Comparison of ENCODE assay signal across 19 cellular contexts in genomic region chr14:89746135-89746534, GRCh38.
DNase-seq lines count a peak whose midpoint lies in the region; ATAC-seq and TF ChIP-seq lines count a peak whose summit lies in the region.
"Had no signal": no experiment of that assay in that cellular context is flagged by ENCODE, and none has a peak within 500 bp of the region (broad histone marks: within the 10 kb centered on the region; RNA-seq: fewer than 3 reads in every experiment).

No MANE protein-coding gene starts in this region.

- no peaks in the 10 kb centered on the region for H3K36me3 ChIP-seq in liver (ENCODE audit: control insufficient read depth in 4 of 4, insufficient read depth in 3 of 4, low read depth in 1 of 4, low read length in 3 of 4)
- H3K36me3 ChIP-seq: BLaER1 had no signal

- H3K27ac ChIP-seq in liver (ENCODE audit: low read depth in 1 of 2, low read length in 2 of 2), result no peak overlapping the region
- H3K27ac ChIP-seq: BLaER1, C4-2B, GM23248 had no signal

- intact Hi-C loops in activated CD4-positive, alpha-beta T cell treated with anti-CD3 and anti-CD28 coated beads, Interleukin-2, amount 10 ng/mL, durations not matched to agents 24 days and 14 days (cut with micrococcal nuclease), result no loop called here
- intact Hi-C loops in cardiac septum (cut with DNase I), result no loop called here

- no peaks in the 10 kb centered on the region for H3K27me3 Mint-ChIP-seq in activated CD4-positive, alpha-beta T cell treated with anti-CD3 and anti-CD28 coated beads, Interleukin-2, amount 10 ng/mL, durations not matched to agents 24 days and 14 days
- no peaks in the 10 kb centered on the region for H3K27me3 Mint-ChIP-seq in neural crest cell (ENCODE audit: low read depth)
- peaks cover 0 to 3% (median 2%) of the 10 kb centered on the region in 3 donors for H3K27me3 Mint-ChIP-seq in immature natural killer cell (ENCODE audit: low read depth in 3 of 3)
- H3K27me3 Mint-ChIP-seq: B cell; CD4-positive, CD25-positive, alpha-beta regulatory T cell had no signal

- TF ChIP-seq RAD21 in liver (IDR thresholded peaks at IDR 0.05), result peak; percentile 27 to 44

- H3K4me3 ChIP-seq in liver (ENCODE audit: low read depth in 1 of 3, low read length in 3 of 3), result no peak overlapping the region
- H3K4me3 ChIP-seq: BLaER1, GM23248 had no signal

- no peaks in the 10 kb centered on the region for H3K9me3 ChIP-seq in liver (ENCODE audit: control insufficient read depth in 4 of 4, low read length in 3 of 4)
- H3K9me3 ChIP-seq: Caco-2 had no signal

- ATAC-seq in HG02938 (IDR thresholded peaks at IDR 0.05; ENCODE audit: unreplicated experiment), result no peak
- no peak for ATAC-seq in HG03469 (IDR thresholded peaks at IDR 0.05; ENCODE audit: unreplicated experiment)
- ATAC-seq: CD8-positive, alpha-beta T cell had no signal

- no peak overlapping the region for H3K9ac ChIP-seq in liver (ENCODE audit: low read depth in 1 of 2, low read length in 2 of 2)
- H3K9ac ChIP-seq: BLaER1, GM23248 had no signal

- WGBS in liver, result 39% methylated on average over 7 of the region's 7 CpGs

- peak overlapping the region; percentile 12 for H3K27ac Mint-ChIP-seq in activated CD4-positive, alpha-beta T cell treated with anti-CD3 and anti-CD28 coated beads, Interleukin-2, amount 10 ng/mL, durations not matched to agents 24 days and 14 days
- H3K27ac Mint-ChIP-seq in neural crest cell (ENCODE audit: unreplicated experiment) (peak overlapping the region; percentile 38), immature natural killer cell (no peak overlapping the region)
- H3K27ac Mint-ChIP-seq: B cell; CD4-positive, CD25-positive, alpha-beta regulatory T cell; CD8-positive, alpha-beta T cell had no signal

- peaks cover 8% of the 10 kb centered on the region for H3K36me3 Mint-ChIP-seq in activated CD4-positive, alpha-beta T cell treated with anti-CD3 and anti-CD28 coated beads, Interleukin-2, amount 10 ng/mL, durations not matched to agents 24 days and 14 days (ENCODE audit: low read depth)
- H3K36me3 Mint-ChIP-seq in neural crest cell (ENCODE audit: low read depth) (peaks cover 8% of the 10 kb centered on the region), immature natural killer cell (peaks cover 0 to 17% (median 11%) of the 10 kb centered on the region in 3 donors)
- H3K36me3 Mint-ChIP-seq: CD4-positive, CD25-positive, alpha-beta regulatory T cell; CD8-positive, alpha-beta T cell had no signal

- TF ChIP-seq CTCF in liver (IDR thresholded peaks at IDR 0.05; ENCODE audit: low read depth, low read length, missing input control), result no peak
- TF ChIP-seq CTCF in neural crest cell (conservative IDR thresholded peaks at IDR 0.05), result no peak

- DNase-seq in activated CD4-positive, alpha-beta T cell treated with anti-CD3 and anti-CD28 coated beads, Interleukin-2, amount 10 ng/mL, durations not matched to agents 24 days and 14 days, result no peak
- DNase-seq in activated CD4-positive, alpha-beta T cell treated with anti-CD3 and anti-CD28 coated beads for 48 hours, result no peak
- DNase-seq in neural crest cell (ENCODE audit: low read depth, low spot score), result no peak
- no peak for DNase-seq in immature natural killer cell
- DNase-seq in cardiac septum (ENCODE audit: low spot score), result no peak
- DNase-seq: Caco-2; CD8-positive, alpha-beta T cell; DMS153; DND-41; GM23248; H7; HCEC 1CT had no signal

- H3K27me3 ChIP-seq in liver (ENCODE audit: control insufficient read depth in 4 of 4, insufficient read depth in 4 of 4, low read length in 3 of 4), result no peaks in the 10 kb centered on the region
- H3K27me3 ChIP-seq: BLaER1 had no signal

- no peak overlapping the region for H3K4me3 Mint-ChIP-seq in activated CD4-positive, alpha-beta T cell treated with anti-CD3 and anti-CD28 coated beads, Interleukin-2, amount 10 ng/mL, durations not matched to agents 24 days and 14 days
- H3K4me3 Mint-ChIP-seq in neural crest cell (no peak overlapping the region), immature natural killer cell (no peak overlapping the region)
- H3K4me3 Mint-ChIP-seq: B cell; CD4-positive, CD25-positive, alpha-beta regulatory T cell; CD8-positive, alpha-beta T cell had no signal

- H3K4me1 Mint-ChIP-seq in activated CD4-positive, alpha-beta T cell treated with anti-CD3 and anti-CD28 coated beads, Interleukin-2, amount 10 ng/mL, durations not matched to agents 24 days and 14 days, result peaks cover 10% of the 10 kb centered on the region
- H3K4me1 Mint-ChIP-seq in neural crest cell, result peaks cover 8% of the 10 kb centered on the region
- peaks cover 6 to 9% of the 10 kb centered on the region in 2 donors for H3K4me1 Mint-ChIP-seq in immature natural killer cell
- H3K4me1 Mint-ChIP-seq: B cell had no signal

- peaks cover 0 to 4% (median 0%) of the 10 kb centered on the region in 4 donors for H3K4me1 ChIP-seq in liver (ENCODE audit: control insufficient read depth in 4 of 4, insufficient read depth in 4 of 4, low read length in 3 of 4)
- H3K4me1 ChIP-seq: BLaER1 had no signal

- H3K9me3 Mint-ChIP-seq in activated CD4-positive, alpha-beta T cell treated with anti-CD3 and anti-CD28 coated beads, Interleukin-2, amount 10 ng/mL, durations not matched to agents 24 days and 14 days, result peaks cover 28% of the 10 kb centered on the region
- peaks cover 24% of the 10 kb centered on the region for H3K9me3 Mint-ChIP-seq in neural crest cell
- peaks cover 0 to 5% (median under 1%) of the 10 kb centered on the region in 6 donors for H3K9me3 Mint-ChIP-seq in immature natural killer cell

TF ChIP-seq in liver, 16 proteins besides CTCF, POLR2A, EP300 and RAD21:
- peak; percentile 42 for TF ChIP-seq SP1 (IDR thresholded peaks at IDR 0.05)
- peak in 1 of 2 donors; percentile 33 for TF ChIP-seq JUND (IDR thresholded peaks at IDR 0.05)
- peak; percentile 42 to 76 for TF ChIP-seq RXRA (IDR thresholded peaks at IDR 0.05)
- no peak for TF ChIP-seq TAF1 (conservative IDR thresholded peaks at IDR 0.05)
- peak; percentile 43 for TF ChIP-seq YY1 (IDR thresholded peaks at IDR 0.05)
- no peak for TF ChIP-seq ATF3 (IDR thresholded peaks at IDR 0.05)
- TF ChIP-seq FOXA2 (IDR thresholded peaks at IDR 0.05), result no peak
- no peak for TF ChIP-seq HNF4G (IDR thresholded peaks at IDR 0.05)
- no peak for TF ChIP-seq NR2F2 (IDR thresholded peaks at IDR 0.05)
- TF ChIP-seq GABPA (IDR thresholded peaks at IDR 0.05 in 1 of 2, conservative IDR thresholded peaks at IDR 0.05 in 1 of 2), result no peak
- peak; percentile 75 for TF ChIP-seq MAX (IDR thresholded peaks at IDR 0.05)
- no peak for TF ChIP-seq REST (IDR thresholded peaks at IDR 0.05)
- TF ChIP-seq ZBTB33 (IDR thresholded peaks at IDR 0.05), result no peak
- TF ChIP-seq HNF4A (conservative IDR thresholded peaks at IDR 0.05), result peak; percentile 84 to 93
- TF ChIP-seq EGR1 (IDR thresholded peaks at IDR 0.05; ENCODE audit: low read depth in 2 of 2), result peak in 1 of 2 donors; percentile 63
TF ChIP-seq in liver: peak in this region for 7.

Comparison
In these comparisons a context has a peak if more than half of its experiments do, and no peak if none do; other contexts are left out.
1. H3K27ac Mint-ChIP-seq: peak in activated CD4-positive, alpha-beta T cell treated with anti-CD3 and anti-CD28 coated beads, Interleukin-2, amount 10 ng/mL, durations not matched to agents 24 days and 14 days (single experiment) and neural crest cell (single experiment); none in immature natural killer cell (0 of 6).